In genomic region chr17:81142301-81143199, GRCh38 we compare ENCODE assay signal across 8 cellular contexts. TPM values are rescaled to one million over a fixed set of nuclear protein-coding genes. Genes with fewer than 3 reads are reported as not detected.
DNase-seq lines count a peak whose midpoint lies in the region; ATAC-seq and TF ChIP-seq lines count a peak whose summit lies in the region.

No MANE protein-coding gene starts in this region.

- H4K20me1 ChIP-seq in OCI-LY7 (ENCODE audit: insufficient read depth, low read length) (no peaks in the 10 kb centered on the region), fibroblast of lung (ENCODE audit: control insufficient read depth, extremely low read depth, insufficient read depth, low read length) (no peaks in the 10 kb centered on the region)

- BruUV-seq in OCI-LY7 (replicated peaks; lab: Mats Ljungman, UMichigan) = no TSS peak

- ATAC-seq in activated T-cell treated with anti-CD3 and anti-CD28 coated beads, Interleukin-2, amount 50 U/mL, for 4 hours = peak; percentile 75 to 78
- no peak for ATAC-seq in HG02610 (IDR thresholded peaks at IDR 0.05; ENCODE audit: unreplicated experiment)

- H3K36me3 Mint-ChIP-seq in CD4-positive, alpha-beta memory T cell = no peaks in the 10 kb centered on the region
- no peaks in the 10 kb centered on the region for H3K36me3 Mint-ChIP-seq in activated T-cell treated with anti-CD3 and anti-CD28 coated beads, Interleukin-2, amount 50 U/mL, for 4 hours (ENCODE audit: insufficient read depth)
- H3K36me3 Mint-ChIP-seq in nephron progenitor cell (ENCODE audit: low read depth) = no peaks in the 10 kb centered on the region

- H3K4me3 Mint-ChIP-seq in CD4-positive, alpha-beta memory T cell = no peak overlapping the region
- H3K4me3 Mint-ChIP-seq in activated T-cell treated with anti-CD3 and anti-CD28 coated beads, Interleukin-2, amount 50 U/mL, for 4 hours = no peak overlapping the region
- no peak overlapping the region for H3K4me3 Mint-ChIP-seq in nephron progenitor cell

- no peak overlapping the region for H3K27ac Mint-ChIP-seq in CD4-positive, alpha-beta memory T cell
- no peak overlapping the region for H3K27ac Mint-ChIP-seq in nephron progenitor cell

- DNase-seq in CD4-positive, alpha-beta memory T cell = peak; percentile 41 to 51 (median 49)
- DNase-seq in HuH-7.5 (ENCODE audit: low spot score) (peak; percentile 92), OCI-LY7 (ENCODE audit: low spot score) (peak; percentile 81), fibroblast of lung (ENCODE audit: low read depth in 2 of 2) (peak; percentile 56 to 69), nephron progenitor cell (peak; percentile 84), substantia nigra (lab: John Stamatoyannopoulos, UW) (peak in 46 of 49 donors; percentile 29 to 94 (median 76))
- peak; percentile 55 for DNase-seq in activated T-cell treated with anti-CD3 and anti-CD28 coated beads, Interleukin-2, amount 50 U/mL, for 4 hours

- H3K4me1 ChIP-seq in CD4-positive, alpha-beta memory T cell (ENCODE audit: insufficient read depth, low read length) = no peaks in the 10 kb centered on the region
- H3K4me1 ChIP-seq in OCI-LY7 (ENCODE audit: insufficient read depth, low read length, poor library complexity, severe bottlenecking) = no peaks in the 10 kb centered on the region
- no peaks in the 10 kb centered on the region for H3K4me1 ChIP-seq in fibroblast of lung (ENCODE audit: control insufficient read depth, extremely low read depth, insufficient read depth, low read length)

- CTCF ChIA-PET in CD4-positive, alpha-beta memory T cell (lab: Charles Lee; ENCODE audit: partially characterized antibody) = interaction anchor here (0.7 to 3.2 kb wide), 10 partner anchors 10 to 458 kb away, joined by 3 to 11 read pairs (median 3); partner anchors contain the start of genes NDUFAF8 and TEPSIN
- CTCF ChIA-PET in OCI-LY7 (lab: Charles Lee; ENCODE audit: unreplicated experiment) = interaction anchor here (1.0 kb wide), 1 partner anchor 98 kb away, joined by 7 read pairs; no protein-coding TSS in a partner anchor

- H3K9me3 Mint-ChIP-seq in CD4-positive, alpha-beta memory T cell = peaks cover 0 to 3% (median 0%) of the 10 kb centered on the region in 8 donors
- no peaks in the 10 kb centered on the region for H3K9me3 Mint-ChIP-seq in activated T-cell treated with anti-CD3 and anti-CD28 coated beads, Interleukin-2, amount 50 U/mL, for 4 hours
- H3K9me3 Mint-ChIP-seq in nephron progenitor cell = no peaks in the 10 kb centered on the region

- H3K4me2 ChIP-seq in OCI-LY7 (ENCODE audit: low read length) = no peak overlapping the region
- no peak overlapping the region for H3K4me2 ChIP-seq in fibroblast of lung (ENCODE audit: extremely low read depth, insufficient read depth, low read length)

- TF ChIP-seq CTCF in OCI-LY7 (conservative IDR thresholded peaks at IDR 0.05; ENCODE audit: low read length) (peak; percentile 83), fibroblast of lung (conservative IDR thresholded peaks at IDR 0.05 in 1 of 2, IDR thresholded peaks at IDR 0.05 in 1 of 2; ENCODE audit: low read depth in 1 of 2, low read length in 2 of 2) (peak; percentile 67 to 69), nephron progenitor cell (IDR thresholded peaks at IDR 0.05) (peak; percentile 56)

- H3K27me3 Mint-ChIP-seq in CD4-positive, alpha-beta memory T cell = peaks cover 2% of the 10 kb centered on the region in 2 donors
- H3K27me3 Mint-ChIP-seq in activated T-cell treated with anti-CD3 and anti-CD28 coated beads, Interleukin-2, amount 50 U/mL, for 4 hours (ENCODE audit: low read depth) = no peaks in the 10 kb centered on the region
- peaks cover 20% of the 10 kb centered on the region for H3K27me3 Mint-ChIP-seq in nephron progenitor cell (ENCODE audit: low read depth, poor library complexity)

- no peaks in the 10 kb centered on the region for H3K9me2 ChIP-seq in OCI-LY7 (ENCODE audit: insufficient read depth, low read length)

- no peak overlapping the region for H3K4me3 ChIP-seq in CD4-positive, alpha-beta memory T cell (ENCODE audit: low read length in 2 of 2)
- H3K4me3 ChIP-seq in OCI-LY7 (ENCODE audit: low read depth, low read length, poor library complexity, severe bottlenecking) (no peak overlapping the region), fibroblast of lung (replicated peaks in 1 of 4; ENCODE audit: control extremely low read depth in 1 of 4, insufficient read depth in 1 of 4, low read depth in 3 of 4, low read length in 4 of 4) (no peak overlapping the region)

- H3K79me2 ChIP-seq in OCI-LY7 (ENCODE audit: insufficient read depth, low read depth, low read length) (no peaks in the 10 kb centered on the region), fibroblast of lung (ENCODE audit: control insufficient read depth, insufficient read depth, low read length) (no peaks in the 10 kb centered on the region)

- intact Hi-C loops in CD4-positive, alpha-beta memory T cell (cut with micrococcal nuclease) = no loop called here
- intact Hi-C loops in OCI-LY7 (cut with micrococcal nuclease; ENCODE audit: unreplicated experiment) = loop anchor here (1.0 to 5.0 kb wide), 4 partner anchors 59 to 340 kb away; no protein-coding TSS in a partner anchor

- no peaks in the 10 kb centered on the region for H3K36me3 ChIP-seq in CD4-positive, alpha-beta memory T cell (ENCODE audit: insufficient read depth, low read length)
- H3K36me3 ChIP-seq in OCI-LY7 (ENCODE audit: insufficient read depth, low read length) = no peaks in the 10 kb centered on the region
- no peaks in the 10 kb centered on the region for H3K36me3 ChIP-seq in fibroblast of lung (ENCODE audit: control insufficient read depth, insufficient read depth, low read length)

- H3K27me3 ChIP-seq in CD4-positive, alpha-beta memory T cell (ENCODE audit: insufficient read depth, low read length) = no peaks in the 10 kb centered on the region
- no peaks in the 10 kb centered on the region for H3K27me3 ChIP-seq in fibroblast of lung (ENCODE audit: control insufficient read depth, insufficient read depth, low read length)

- no peak overlapping the region for H3K27ac ChIP-seq in CD4-positive, alpha-beta memory T cell (ENCODE audit: low read depth, low read length)
- H3K27ac ChIP-seq in OCI-LY7 (ENCODE audit: low read depth, low read length, poor library complexity, severe bottlenecking) (no peak overlapping the region), fibroblast of lung (ENCODE audit: insufficient read depth, low read length) (no peak overlapping the region), substantia nigra (ENCODE audit: low read depth, low read length, poor library complexity, severe bottlenecking) (peak overlapping the region; percentile 88)

- H2AFZ ChIP-seq in OCI-LY7 (ENCODE audit: low read length) (no peak overlapping the region), fibroblast of lung (ENCODE audit: low read length) (peak overlapping the region; percentile 40)

- POLR2A ChIA-PET in CD4-positive, alpha-beta memory T cell (lab: Charles Lee; ENCODE audit: partially characterized antibody) = no interaction called here
- POLR2A ChIA-PET in OCI-LY7 (lab: Charles Lee) = no interaction called here

- peaks cover 0 to 3% (median 0%) of the 10 kb centered on the region in 4 donors for H3K4me1 Mint-ChIP-seq in CD4-positive, alpha-beta memory T cell
- H3K4me1 Mint-ChIP-seq in activated T-cell treated with anti-CD3 and anti-CD28 coated beads, Interleukin-2, amount 50 U/mL, for 4 hours (ENCODE audit: low read depth) = no peaks in the 10 kb centered on the region
- peaks cover 6% of the 10 kb centered on the region for H3K4me1 Mint-ChIP-seq in nephron progenitor cell

- no peaks in the 10 kb centered on the region for H3K9me3 ChIP-seq in CD4-positive, alpha-beta memory T cell (ENCODE audit: control insufficient read depth in 1 of 2, low read length in 2 of 2)
- no peaks in the 10 kb centered on the region for H3K9me3 ChIP-seq in OCI-LY7 (ENCODE audit: low read length)
- H3K9me3 ChIP-seq in fibroblast of lung (ENCODE audit: control insufficient read depth, insufficient read depth, low read depth, low read length) = no peaks in the 10 kb centered on the region

- no peak overlapping the region for H3K9ac ChIP-seq in fibroblast of lung (ENCODE audit: insufficient read depth, low read length)

RNA-seq across cellular contexts. Expression of gene PVALEF, which starts 22.8 kb away (rescaled TPM):
- total RNA-seq in CD4-positive, alpha-beta memory T cell = not detected
- not detected for polyA plus RNA-seq in CD4-positive, alpha-beta memory T cell
- not detected in 2 replicates for total RNA-seq in OCI-LY7 (2014; rRNA removed; shearing (Covaris generic))
- not detected in 2 replicates for total RNA-seq in OCI-LY7 (2022)
- not detected for total RNA-seq in activated T-cell treated with anti-CD3 and anti-CD28 coated beads, Interleukin-2, amount 50 U/mL, for 4 hours
- not detected in 2 replicates for total RNA-seq in fibroblast of lung
- polyA plus RNA-seq in fibroblast of lung = not detected in 2 replicates
- not detected in 2 replicates for polyA plus RNA-seq in fibroblast of lung (2012)
- polyA minus RNA-seq in fibroblast of lung (ENCODE audit: low replicate concordance) = not detected in 2 replicates

RNA-seq across cellular contexts. Expression of gene AATK, which starts 23.5 kb away (rescaled TPM):
- 1 to 10 TPM; 1.4 to 2.1 TPM for total RNA-seq in CD4-positive, alpha-beta memory T cell
- under 1 TPM; 0.09 to 0.17 TPM for polyA plus RNA-seq in CD4-positive, alpha-beta memory T cell
- total RNA-seq in OCI-LY7 (2014; rRNA removed; shearing (Covaris generic)) = 0.03 TPM in 1 of 2 replicates, not detected in the other
- total RNA-seq in OCI-LY7 (2022) (not detected in 2 replicates), fibroblast of lung (0.26 and 0.50 TPM in 2 replicates)
- total RNA-seq in activated T-cell treated with anti-CD3 and anti-CD28 coated beads, Interleukin-2, amount 50 U/mL, for 4 hours = 1 to 10 TPM in 1 of 3 donors, under 1 TPM in 2; 0.46 to 3.8 (median 0.87) TPM
- 0.10 and 0.16 TPM in 2 replicates for polyA plus RNA-seq in fibroblast of lung
- 0.15 and 0.21 TPM in 2 replicates for polyA plus RNA-seq in fibroblast of lung (2012)
- polyA minus RNA-seq in fibroblast of lung (ENCODE audit: low replicate concordance) = 0.04 TPM in 1 of 2 replicates, not detected in the other
